In the genomic region with DNA sequence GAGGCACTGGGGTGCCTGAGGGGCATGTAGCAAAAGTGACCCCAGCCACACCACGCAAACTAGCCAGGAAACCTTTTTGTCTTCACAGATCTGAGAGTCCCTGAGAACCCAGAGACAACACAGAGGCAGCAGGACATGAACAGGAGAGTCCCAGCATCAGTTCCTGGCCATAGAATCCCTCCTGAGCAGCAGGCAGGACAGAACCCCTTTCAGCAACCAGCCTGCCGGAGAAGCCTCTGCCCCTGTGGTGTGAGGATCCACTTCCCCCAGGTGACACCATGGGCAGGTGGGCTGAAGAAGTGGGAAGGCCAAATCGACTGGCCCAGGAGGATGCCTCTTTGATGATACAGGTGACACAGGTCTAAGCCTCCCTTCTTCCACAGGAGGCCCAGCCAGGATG, we compare ENCODE assay signal across 7 cellular contexts.
DNase-seq lines count a peak whose midpoint lies in the region; ATAC-seq, FAIRE-seq and TF ChIP-seq lines count a peak whose summit lies in the region.
"Not testable (repeated sequence)": the region's sequence is repeated elsewhere in the genome, so short reads cannot be mapped to it uniquely, and the experiment has no call there.

No MANE protein-coding gene starts in this region.

- not testable (repeated sequence) for H3K27me3 ChIP-seq in CD8-positive, alpha-beta T cell (ENCODE audit: insufficient read depth, low read length); bronchial epithelial cell (ENCODE audit: control insufficient read depth, insufficient read depth, low read length); endodermal cell (ENCODE audit: control insufficient read depth, insufficient read depth, low read length, poor library complexity, severe bottlenecking)

- H3K9ac ChIP-seq in endodermal cell (ENCODE audit: extremely low read depth, low read length, poor library complexity, severe bottlenecking) = not testable (repeated sequence)

- H3K36me3 ChIP-seq in CD8-positive, alpha-beta T cell (ENCODE audit: insufficient read depth, low read length); bronchial epithelial cell (ENCODE audit: control insufficient read depth, insufficient read depth, low read length); endodermal cell (ENCODE audit: control insufficient read depth, insufficient read depth, low read length): not testable (repeated sequence)

- peaks cover 17% of the 10 kb centered on the region for H3K4me1 ChIP-seq in CD8-positive, alpha-beta T cell (ENCODE audit: insufficient read depth, low read length)
- H3K4me1 ChIP-seq in endodermal cell (ENCODE audit: control insufficient read depth, insufficient read depth, low read length) = not testable (repeated sequence)

- H3K4me3 ChIP-seq in CD8-positive, alpha-beta T cell (ENCODE audit: low read depth, low read length); bronchial epithelial cell (ENCODE audit: low read depth, low read length); endodermal cell (ENCODE audit: low read length): not testable (repeated sequence)

- FAIRE-seq in bronchial epithelial cell (lab: Jason Lieb, UNC) = peak; percentile 82

- H3K9me3 Mint-ChIP-seq in CD8-positive, alpha-beta T cell; activated CD8-positive, alpha-beta T cell treated with anti-CD3 and anti-CD28 coated beads, Interleukin-2, amount 10 ng/mL, durations not matched to agents 7 days and 5 days (ENCODE audit: insufficient read depth); activated T-cell treated with anti-CD3 and anti-CD28 coated beads, Interleukin-2, amount 50 U/mL, for 24 hours; endodermal cell: not testable (repeated sequence)

- not testable (repeated sequence) for H3K27me3 Mint-ChIP-seq in CD8-positive, alpha-beta T cell (ENCODE audit: low read depth); activated CD8-positive, alpha-beta T cell treated with anti-CD3 and anti-CD28 coated beads, Interleukin-2, amount 10 ng/mL, durations not matched to agents 7 days and 5 days (ENCODE audit: low read depth); activated T-cell treated with anti-CD3 and anti-CD28 coated beads, Interleukin-2, amount 50 U/mL, for 24 hours; endodermal cell (ENCODE audit: insufficient read depth)

- TF ChIP-seq CTCF in CD8-positive, alpha-beta T cell (IDR thresholded peaks at IDR 0.05); bronchial epithelial cell (IDR thresholded peaks at IDR 0.05; ENCODE audit: insufficient read depth, low read length, severe bottlenecking); endodermal cell (conservative IDR thresholded peaks at IDR 0.05): not testable (repeated sequence)

- intact Hi-C loops in CD8-positive, alpha-beta T cell (cut with DNase I, micrococcal nuclease) = not testable (repeated sequence)

- CTCF ChIA-PET in CD8-positive, alpha-beta T cell (lab: Charles Lee); activated CD8-positive, alpha-beta T cell treated with anti-CD3 and anti-CD28 coated beads, Interleukin-2, amount 10 ng/mL, durations not matched to agents 7 days and 5 days (lab: Charles Lee): not testable (repeated sequence)

- H3K9me3 ChIP-seq in CD8-positive, alpha-beta T cell (ENCODE audit: low read length); endodermal cell (ENCODE audit: control insufficient read depth, low read length): not testable (repeated sequence)

- DNase-seq in CD8-positive, alpha-beta T cell; bronchial epithelial cell (ENCODE audit: low read depth): not testable (repeated sequence)
- peak; percentile 21 for DNase-seq in activated CD8-positive, alpha-beta T cell treated with anti-CD3 and anti-CD28 coated beads, Interleukin-2, amount 10 ng/mL, durations not matched to agents 7 days and 5 days
- DNase-seq in activated T-cell treated with anti-CD3 and anti-CD28 coated beads, Interleukin-2, amount 50 U/mL, for 24 hours = peak; percentile 34
- peak; percentile 9 for DNase-seq in endodermal cell
- DNase-seq in mesenteric fat pad (ENCODE audit: low spot score) = peak; percentile 82
- DNase-seq in ureter (ENCODE audit: low spot score) = peak; percentile 35

- POLR2A ChIA-PET in CD8-positive, alpha-beta T cell (lab: Charles Lee); activated CD8-positive, alpha-beta T cell treated with anti-CD3 and anti-CD28 coated beads, Interleukin-2, amount 10 ng/mL, durations not matched to agents 7 days and 5 days (lab: Charles Lee): not testable (repeated sequence)

- ATAC-seq in CD8-positive, alpha-beta T cell; activated CD8-positive, alpha-beta T cell treated with anti-CD3 and anti-CD28 coated beads, Interleukin-2, amount 10 ng/mL, durations not matched to agents 7 days and 5 days: not testable (repeated sequence)

- peak overlapping the region; percentile 54 for H3K4me3 Mint-ChIP-seq in CD8-positive, alpha-beta T cell
- H3K4me3 Mint-ChIP-seq in activated CD8-positive, alpha-beta T cell treated with anti-CD3 and anti-CD28 coated beads, Interleukin-2, amount 10 ng/mL, durations not matched to agents 7 days and 5 days; activated T-cell treated with anti-CD3 and anti-CD28 coated beads, Interleukin-2, amount 50 U/mL, for 24 hours; endodermal cell: not testable (repeated sequence)

- peaks cover 17% of the 10 kb centered on the region for H3K4me1 Mint-ChIP-seq in CD8-positive, alpha-beta T cell (ENCODE audit: low read depth)
- peaks cover 11% of the 10 kb centered on the region for H3K4me1 Mint-ChIP-seq in activated CD8-positive, alpha-beta T cell treated with anti-CD3 and anti-CD28 coated beads, Interleukin-2, amount 10 ng/mL, durations not matched to agents 7 days and 5 days (ENCODE audit: low read depth)
- H3K4me1 Mint-ChIP-seq in activated T-cell treated with anti-CD3 and anti-CD28 coated beads, Interleukin-2, amount 50 U/mL, for 24 hours (ENCODE audit: low read depth) = peaks cover 17% of the 10 kb centered on the region
- H3K4me1 Mint-ChIP-seq in endodermal cell = not testable (repeated sequence)

- H3K36me3 Mint-ChIP-seq in CD8-positive, alpha-beta T cell; activated CD8-positive, alpha-beta T cell treated with anti-CD3 and anti-CD28 coated beads, Interleukin-2, amount 10 ng/mL, durations not matched to agents 7 days and 5 days (ENCODE audit: low read depth); activated T-cell treated with anti-CD3 and anti-CD28 coated beads, Interleukin-2, amount 50 U/mL, for 24 hours (ENCODE audit: low read depth); endodermal cell (ENCODE audit: low read depth): not testable (repeated sequence)

- H3K27ac ChIP-seq in CD8-positive, alpha-beta T cell (ENCODE audit: low read depth, low read length); endodermal cell (ENCODE audit: low read depth, low read length): not testable (repeated sequence)

- WGBS in endodermal cell (ENCODE audit: insufficient coverage in 1 of 2, insufficient read length in 1 of 2), 2 experiments = 100% methylated on average over 1 of the region's 3 CpGs; no CpG with 5 or more reads in 1 of the 2 experiments

- H3K27ac Mint-ChIP-seq in CD8-positive, alpha-beta T cell; activated CD8-positive, alpha-beta T cell treated with anti-CD3 and anti-CD28 coated beads, Interleukin-2, amount 10 ng/mL, durations not matched to agents 7 days and 5 days; activated T-cell treated with anti-CD3 and anti-CD28 coated beads, Interleukin-2, amount 50 U/mL, for 24 hours; endodermal cell: not testable (repeated sequence)
